Comparison of ENCODE assay signal across 11 cellular contexts in genomic region chr7:28069788-28070187, GRCh38.
DNase-seq lines count a peak whose midpoint lies in the region; ATAC-seq, FAIRE-seq and TF ChIP-seq lines count a peak whose summit lies in the region.
"Had no signal": no experiment of that assay in that cellular context is flagged by ENCODE, and none has a peak within 500 bp of the region (broad histone marks: within the 10 kb centered on the region; RNA-seq: fewer than 3 reads in every experiment).

No MANE protein-coding gene starts in this region.

- no peak for TF ChIP-seq POLR2A in HepG2 (IDR thresholded peaks at IDR 0.05; ENCODE audit: insufficient read depth in 1 of 2, low read depth in 2 of 2, low read length in 2 of 2)

- H3K9ac ChIP-seq in liver (ENCODE audit: low read depth in 1 of 2, low read length in 2 of 2) (no peak overlapping the region), HepG2 (ENCODE audit: insufficient read depth, low read depth, low read length) (no peak overlapping the region), neural cell (ENCODE audit: low read length) (no peak overlapping the region)

- 79% methylated on average over 10 of the region's 10 CpGs for WGBS in liver
- WGBS in HepG2 (ENCODE audit: low lambda C conversion rate) = 42% methylated on average over 10 of the region's 10 CpGs

- in situ Hi-C loops in HepG2 (cut with HindIII; ENCODE audit: extremely low pct_ligation_motif_present, low pct_unique_long_range_greater_than_20kb) = no loop called here

- H3K4me2 ChIP-seq in HepG2 (ENCODE audit: low read depth, low read length) (no peak overlapping the region), neural cell (ENCODE audit: low read length) (no peak overlapping the region)

- TF ChIP-seq CTCF in liver (IDR thresholded peaks at IDR 0.05; ENCODE audit: low read depth, low read length, missing input control) (no peak), HepG2 (CRISPR knock-in tag; IDR thresholded peaks at IDR 0.05) (no peak), fibroblast of mammary gland (conservative IDR thresholded peaks at IDR 0.05; ENCODE audit: control insufficient read depth, insufficient read depth, low read depth, low read length) (no peak), neural cell (IDR thresholded peaks at IDR 0.05; ENCODE audit: poor library complexity, severe bottlenecking) (no peak)

- H3K4me1 ChIP-seq in liver (ENCODE audit: control insufficient read depth in 4 of 4, insufficient read depth in 4 of 4, low read length in 3 of 4) = peaks cover 0 to 4% (median 2%) of the 10 kb centered on the region in 4 donors
- no peaks in the 10 kb centered on the region for H3K4me1 ChIP-seq in HepG2 (ENCODE audit: insufficient read depth, low read length)

- FAIRE-seq in HepG2 (lab: Jason Lieb, UNC) = no peak

- H2AFZ ChIP-seq in HepG2 (ENCODE audit: low read length) (no peak overlapping the region), neural cell (ENCODE audit: low read depth, low read length) (no peak overlapping the region)

- intact Hi-C loops in HepG2 (cut with micrococcal nuclease; ENCODE audit: unreplicated experiment) = no loop called here

- H3F3A ChIP-seq in neural cell (ENCODE audit: insufficient read depth, low read length, poor library complexity, severe bottlenecking) = peaks cover 6% of the 10 kb centered on the region

- H3K36me3 ChIP-seq in liver (ENCODE audit: control insufficient read depth in 4 of 4, insufficient read depth in 3 of 4, low read depth in 1 of 4, low read length in 3 of 4) (no peaks in the 10 kb centered on the region), HepG2 (replicated peaks in 1 of 2; ENCODE audit: control insufficient read depth in 1 of 2, insufficient read depth in 2 of 2, low read length in 2 of 2) (no peaks in the 10 kb centered on the region), neural cell (ENCODE audit: insufficient read depth, low read length) (no peaks in the 10 kb centered on the region)

- TF ChIP-seq RAD21 in liver (IDR thresholded peaks at IDR 0.05) (no peak), HepG2 (CRISPR knock-in tag; IDR thresholded peaks at IDR 0.05) (no peak), neural cell (conservative IDR thresholded peaks at IDR 0.05) (no peak)

- no peak for ATAC-seq in HepG2
- ATAC-seq in GM18907 (IDR thresholded peaks at IDR 0.05; ENCODE audit: unreplicated experiment) = no peak

- H3K9me3 ChIP-seq in liver (ENCODE audit: control insufficient read depth in 4 of 4, low read length in 3 of 4) (no peaks in the 10 kb centered on the region), HepG2 (ENCODE audit: low read length) (no peaks in the 10 kb centered on the region), neural cell (ENCODE audit: low read length) (no peaks in the 10 kb centered on the region)

- TF ChIP-seq EP300 in HepG2 (IDR thresholded peaks at IDR 0.05; ENCODE audit: low read depth in 2 of 2, low read length in 2 of 2) (no peak), HepG2 (CRISPR knock-in tag; IDR thresholded peaks at IDR 0.05; ENCODE audit: borderline replicate concordance) (no peak), neural cell (conservative IDR thresholded peaks at IDR 0.05; ENCODE audit: poor library complexity, severe bottlenecking) (no peak)

- DNase-seq in HepG2 (ENCODE audit: low spot score) (no peak), fibroblast of mammary gland (ENCODE audit: low read depth) (peak; percentile 81), NK-92 (lab: John Stamatoyannopoulos, UW; ENCODE audit: unreplicated experiment) (no peak)
- DNase-seq in stimulated activated CD4-positive, alpha-beta T cell treated with anti-CD3 and anti-CD28 coated beads, Interleukin-2, amount 100 ng/mL, for 48 hours = no peak
- DNase-seq in activated effector memory CD4-positive, alpha-beta T cell treated with Interleukin-2 at 50 U/mL for 16 hours = no peak
- DNase-seq: activated CD4-positive, alpha-beta T cell treated with anti-CD3 and anti-CD28 coated beads for 4 hours; SHP77; stimulated activated CD8-positive, alpha-beta memory T cell treated with anti-CD3 and anti-CD28 coated beads, Interleukin-4, amount 100 ng/mL, for 48 hours had no signal

- H4K20me1 ChIP-seq in HepG2 (ENCODE audit: insufficient read depth, low read length) = no peaks in the 10 kb centered on the region
- no peaks in the 10 kb centered on the region for H4K20me1 ChIP-seq in neural cell (ENCODE audit: insufficient read depth)

- POLR2A ChIA-PET in HepG2 (lab: Yijun Ruan, JAX) = no interaction called here

- no TSS peak for BruUV-seq in HepG2 (replicated peaks; lab: Mats Ljungman, UMichigan)

- H3K27ac ChIP-seq in liver (ENCODE audit: low read depth in 1 of 2, low read length in 2 of 2) = no peak overlapping the region
- no peak overlapping the region for H3K27ac ChIP-seq in HepG2 (ENCODE audit: extremely low read length, insufficient read depth, low read length)
- peak overlapping the region; percentile 84 for H3K27ac ChIP-seq in neural cell (ENCODE audit: low read length)

- CTCF ChIA-PET in HepG2 (lab: Yijun Ruan, JAX; ENCODE audit: low intra/inter-chr PET ratio, low total read pairs) = no interaction called here

- no peaks in the 10 kb centered on the region for H3K9me2 ChIP-seq in neural cell (ENCODE audit: insufficient read depth, low read length)

- H3K27me3 ChIP-seq in liver (ENCODE audit: control insufficient read depth in 4 of 4, insufficient read depth in 4 of 4, low read length in 3 of 4) (no peaks in the 10 kb centered on the region), HepG2 (ENCODE audit: control insufficient read depth in 1 of 2, insufficient read depth in 2 of 2, low read length in 2 of 2) (peaks cover 3 to 23% of the 10 kb centered on the region in 2 experiments; a peak in 4 of 5 replicates), neural cell (ENCODE audit: insufficient read depth, low read depth, low read length) (no peaks in the 10 kb centered on the region)

- H3K79me2 ChIP-seq in HepG2 (ENCODE audit: insufficient read depth, low read length) (no peaks in the 10 kb centered on the region), neural cell (replicated peaks; ENCODE audit: insufficient read depth, low read length) (no peaks in the 10 kb centered on the region)

- H3K4me3 ChIP-seq in liver (ENCODE audit: low read depth in 1 of 3, low read length in 3 of 3) = no peak overlapping the region
- H3K4me3 ChIP-seq in HepG2 (replicated peaks in 1 of 3; ENCODE audit: insufficient read depth in 1 of 3, low read depth in 2 of 3, low read length in 3 of 3) = no peak overlapping the region
- H3K4me3 ChIP-seq in fibroblast of mammary gland (ENCODE audit: control insufficient read depth, low read depth, low read length) = no peak overlapping the region
- peak overlapping the region; percentile 51 for H3K4me3 ChIP-seq in neural cell (ENCODE audit: low read length)

TF ChIP-seq in liver, 16 proteins besides CTCF, POLR2A, EP300 and RAD21:
- TF ChIP-seq RXRA (IDR thresholded peaks at IDR 0.05) = peak; percentile 7 to 9
- TF ChIP-seq, protein P1, sequence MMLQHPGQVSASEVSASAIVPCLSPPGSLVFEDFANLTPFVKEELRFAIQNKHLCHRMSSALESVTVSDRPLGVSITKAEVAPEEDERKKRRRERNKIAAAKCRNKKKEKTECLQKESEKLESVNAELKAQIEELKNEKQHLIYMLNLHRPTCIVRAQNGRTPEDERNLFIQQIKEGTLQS (IDR thresholded peaks at IDR 0.05) = no peak

TF ChIP-seq in HepG2, 621 proteins besides CTCF, POLR2A, EP300 and RAD21 (continues in another document):
- no peak for TF ChIP-seq ZNF160 (CRISPR knock-in tag; IDR thresholded peaks at IDR 0.05)
- TF ChIP-seq ZNF775 (CRISPR knock-in tag; IDR thresholded peaks at IDR 0.05; ENCODE audit: borderline replicate concordance) = no peak
- TF ChIP-seq MED13 (CRISPR knock-in tag; IDR thresholded peaks at IDR 0.05) = no peak
- TF ChIP-seq JUNB (CRISPR knock-in tag; IDR thresholded peaks at IDR 0.05; ENCODE audit: borderline replicate concordance) = no peak
- no peak for TF ChIP-seq CREBL2 (CRISPR knock-in tag; IDR thresholded peaks at IDR 0.05; ENCODE audit: borderline replicate concordance)
- TF ChIP-seq ZSCAN12 (CRISPR knock-in tag; IDR thresholded peaks at IDR 0.05) = no peak

TF ChIP-seq in neural cell, 6 proteins besides CTCF, POLR2A, EP300 and RAD21:
- TF ChIP-seq, protein P2, sequence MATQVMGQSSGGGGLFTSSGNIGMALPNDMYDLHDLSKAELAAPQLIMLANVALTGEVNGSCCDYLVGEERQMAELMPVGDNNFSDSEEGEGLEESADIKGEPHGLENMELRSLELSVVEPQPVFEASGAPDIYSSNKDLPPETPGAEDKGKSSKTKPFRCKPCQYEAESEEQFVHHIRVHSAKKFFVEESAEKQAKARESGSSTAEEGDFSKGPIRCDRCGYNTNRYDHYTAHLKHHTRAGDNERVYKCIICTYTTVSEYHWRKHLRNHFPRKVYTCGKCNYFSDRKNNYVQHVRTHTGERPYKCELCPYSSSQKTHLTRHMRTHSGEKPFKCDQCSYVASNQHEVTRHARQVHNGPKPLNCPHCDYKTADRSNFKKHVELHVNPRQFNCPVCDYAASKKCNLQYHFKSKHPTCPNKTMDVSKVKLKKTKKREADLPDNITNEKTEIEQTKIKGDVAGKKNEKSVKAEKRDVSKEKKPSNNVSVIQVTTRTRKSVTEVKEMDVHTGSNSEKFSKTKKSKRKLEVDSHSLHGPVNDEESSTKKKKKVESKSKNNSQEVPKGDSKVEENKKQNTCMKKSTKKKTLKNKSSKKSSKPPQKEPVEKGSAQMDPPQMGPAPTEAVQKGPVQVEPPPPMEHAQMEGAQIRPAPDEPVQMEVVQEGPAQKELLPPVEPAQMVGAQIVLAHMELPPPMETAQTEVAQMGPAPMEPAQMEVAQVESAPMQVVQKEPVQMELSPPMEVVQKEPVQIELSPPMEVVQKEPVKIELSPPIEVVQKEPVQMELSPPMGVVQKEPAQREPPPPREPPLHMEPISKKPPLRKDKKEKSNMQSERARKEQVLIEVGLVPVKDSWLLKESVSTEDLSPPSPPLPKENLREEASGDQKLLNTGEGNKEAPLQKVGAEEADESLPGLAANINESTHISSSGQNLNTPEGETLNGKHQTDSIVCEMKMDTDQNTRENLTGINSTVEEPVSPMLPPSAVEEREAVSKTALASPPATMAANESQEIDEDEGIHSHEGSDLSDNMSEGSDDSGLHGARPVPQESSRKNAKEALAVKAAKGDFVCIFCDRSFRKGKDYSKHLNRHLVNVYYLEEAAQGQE (IDR thresholded peaks at IDR 0.05; ENCODE audit: borderline replicate concordance) = no peak
- no peak for TF ChIP-seq MXI1 (conservative IDR thresholded peaks at IDR 0.05; ENCODE audit: poor library complexity, severe bottlenecking)
- no peak for TF ChIP-seq TAF1 (IDR thresholded peaks at IDR 0.05; ENCODE audit: low read depth)
- no peak for TF ChIP-seq EZH2 (IDR thresholded peaks at IDR 0.05; ENCODE audit: borderline replicate concordance, insufficient read depth, low read length, poor library complexity, severe bottlenecking)
- TF ChIP-seq SMC3 (conservative IDR thresholded peaks at IDR 0.05; ENCODE audit: poor library complexity) = no peak
- TF ChIP-seq POLR2AphosphoS5 (IDR thresholded peaks at IDR 0.05) = no peak
TF ChIP-seq in neural cell: peak in this region for 0.
